10 cellular contexts compared by ENCODE assay signal in the genomic region with DNA sequence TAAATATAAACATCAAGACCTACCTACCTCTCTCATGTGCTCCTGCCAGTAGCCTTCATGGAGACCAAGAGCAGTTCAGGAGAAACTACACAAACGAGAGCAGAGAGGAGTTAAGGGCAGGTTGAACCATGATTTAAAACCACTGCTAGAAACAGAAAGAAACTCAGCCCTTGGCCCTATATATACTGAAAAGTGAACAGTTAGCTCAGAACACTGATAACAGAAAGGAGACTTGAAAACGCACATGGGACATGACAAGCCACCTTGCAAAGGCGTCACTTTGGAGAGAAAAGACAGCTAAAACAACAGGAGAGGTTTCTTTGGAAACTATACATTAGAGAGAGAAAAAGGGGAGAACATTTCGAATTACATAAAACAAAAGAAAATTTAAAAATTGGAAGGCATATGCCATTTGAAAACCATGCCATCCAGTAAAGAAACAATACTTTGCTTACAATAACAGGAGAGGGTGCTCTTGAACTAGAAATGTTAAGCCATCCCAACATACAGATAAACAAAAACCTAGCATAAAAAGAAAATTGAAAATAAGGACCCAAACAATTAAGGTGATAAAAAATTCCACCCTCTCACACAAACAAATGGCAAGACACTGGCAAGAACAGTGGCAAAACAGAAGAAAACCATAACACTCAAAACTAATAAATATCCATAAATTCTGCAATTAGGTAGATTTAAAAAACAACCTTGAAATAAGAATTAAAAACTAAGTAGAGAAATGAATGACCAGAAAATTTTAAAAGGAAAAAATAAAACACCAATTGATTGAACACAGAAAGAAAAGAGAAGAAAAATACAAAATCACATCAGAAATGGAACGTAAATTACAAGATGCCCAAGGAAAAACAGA.
DNase-seq lines count a peak whose midpoint lies in the region; ATAC-seq and TF ChIP-seq lines count a peak whose summit lies in the region.
"Had no signal": no experiment of that assay in that cellular context is flagged by ENCODE, and none has a peak within 500 bp of the region (broad histone marks: within the 10 kb centered on the region; RNA-seq: fewer than 3 reads in every experiment).

No MANE protein-coding gene starts in this region.

- TF ChIP-seq CTCF in GM23338 (conservative IDR thresholded peaks at IDR 0.05; ENCODE audit: low read depth in 2 of 2), result peak in 1 of 2 experiments; percentile 47; a peak in 3 of 4 replicates
- peak; percentile 17; the same call in 1 of the 2 replicates for TF ChIP-seq CTCF in LNCaP clone FGC (IDR thresholded peaks at IDR 0.05; ENCODE audit: control insufficient read depth, extremely low read depth, insufficient read depth)
- TF ChIP-seq CTCF in fibroblast of the aortic adventitia (IDR thresholded peaks at IDR 0.05; ENCODE audit: insufficient read depth, low read length), result peak; percentile 22
- no peak for TF ChIP-seq CTCF in vagina (IDR thresholded peaks at IDR 0.05)

- intact Hi-C loops in vagina (cut with DNase I), result no loop called here

- no peaks in the 10 kb centered on the region for H3K9me3 ChIP-seq in vagina

- H2AFZ ChIP-seq in GM23338, result no peak overlapping the region

- no peaks in the 10 kb centered on the region for H3K36me3 ChIP-seq in GM23338 (ENCODE audit: insufficient read depth)
- no peaks in the 10 kb centered on the region for H3K36me3 ChIP-seq in vagina

- peak; percentile 22 for DNase-seq in ELR (ENCODE audit: low read depth)
- DNase-seq in GM23338 (ENCODE audit: low spot score), result peak; percentile 5
- no peak for DNase-seq in LNCaP clone FGC (ENCODE audit: low read depth)
- peak; percentile 48 for DNase-seq in fibroblast of the aortic adventitia (ENCODE audit: low read depth)
- no peak for DNase-seq in vagina (ENCODE audit: extremely low spot score in 2 of 2)
- no peak for DNase-seq in HK-2 (ENCODE audit: unreplicated experiment)
- DNase-seq in DMS79 treated with DMSO at 0.1 percent for 48 hours (lab: John Stamatoyannopoulos, UW), result no peak
- DNase-seq: activated CD4-positive, alpha-beta memory T cell treated with anti-CD3 and anti-CD28 coated beads, Interleukin-2, amount 10 ng/mL, durations not matched to agents 7 days and 5 days; KG1 had no signal

- no peaks in the 10 kb centered on the region for H3K36me3 Mint-ChIP-seq in GM23338 (ENCODE audit: low read depth)

- peaks cover 3% of the 10 kb centered on the region; the same call in 2 of the 3 replicates for H3K4me1 Mint-ChIP-seq in GM23338
- H3K4me1 Mint-ChIP-seq: activated CD4-positive, alpha-beta memory T cell treated with anti-CD3 and anti-CD28 coated beads, Interleukin-2, amount 10 ng/mL, durations not matched to agents 7 days and 5 days had no signal

- no peaks in the 10 kb centered on the region for H3F3A ChIP-seq in GM23338 (replicated peaks; ENCODE audit: low read depth)

- no peak for TF ChIP-seq POLR2A in vagina (IDR thresholded peaks at IDR 0.05)

- H3K9me3 Mint-ChIP-seq in GM23338, result no peaks in the 10 kb centered on the region

- H3K27me3 Mint-ChIP-seq in GM23338 (ENCODE audit: insufficient read depth, low read depth, poor library complexity), result no peaks in the 10 kb centered on the region
- H3K27me3 Mint-ChIP-seq: activated CD4-positive, alpha-beta memory T cell treated with anti-CD3 and anti-CD28 coated beads, Interleukin-2, amount 10 ng/mL, durations not matched to agents 7 days and 5 days had no signal

- H3K4me1 ChIP-seq in GM23338 (ENCODE audit: insufficient read depth) (peaks cover 8% of the 10 kb centered on the region; the same call in 1 of the 2 replicates), vagina (no peaks in the 10 kb centered on the region)

- H3K4me3 ChIP-seq in GM23338 (no peak overlapping the region), LNCaP clone FGC (ENCODE audit: low read depth, low read length) (no peak overlapping the region), fibroblast of the aortic adventitia (ENCODE audit: low read depth, low read length) (no peak overlapping the region), vagina (no peak overlapping the region)

- no peak overlapping the region for H3K27ac Mint-ChIP-seq in GM23338
- H3K27ac Mint-ChIP-seq: activated CD4-positive, alpha-beta memory T cell treated with anti-CD3 and anti-CD28 coated beads, Interleukin-2, amount 10 ng/mL, durations not matched to agents 7 days and 5 days had no signal

- H3K27ac ChIP-seq in GM23338 (ENCODE audit: low read depth), result no peak overlapping the region
- H3K27ac ChIP-seq in vagina, result no peak overlapping the region

- no peaks in the 10 kb centered on the region for H3K9me2 ChIP-seq in GM23338 (ENCODE audit: insufficient read depth)

- H3K27me3 ChIP-seq in GM23338 (ENCODE audit: insufficient read depth) (no peaks in the 10 kb centered on the region), vagina (no peaks in the 10 kb centered on the region)

- H4K20me1 ChIP-seq in GM23338 (replicated peaks; ENCODE audit: insufficient read depth), result no peaks in the 10 kb centered on the region

- H3K4me3 Mint-ChIP-seq in GM23338, result no peak overlapping the region
- H3K4me3 Mint-ChIP-seq: activated CD4-positive, alpha-beta memory T cell treated with anti-CD3 and anti-CD28 coated beads, Interleukin-2, amount 10 ng/mL, durations not matched to agents 7 days and 5 days had no signal

- no peak overlapping the region for H3K4me2 ChIP-seq in GM23338

- ATAC-seq in GM23338 (no peak), GM19467 (IDR thresholded peaks at IDR 0.05; ENCODE audit: unreplicated experiment) (no peak)

- H3K79me2 ChIP-seq in GM23338 (replicated peaks; ENCODE audit: insufficient read depth), result no peaks in the 10 kb centered on the region

TF ChIP-seq in GM23338, 12 proteins besides CTCF, POLR2A, EP300 and RAD21 (continues in another document):
- TF ChIP-seq JUNB (IDR thresholded peaks at IDR 0.05; ENCODE audit: unreplicated experiment) (no peak), EZH2phosphoT487 (IDR thresholded peaks at IDR 0.05; ENCODE audit: unreplicated experiment) (no peak), POLR2AphosphoS5 (IDR thresholded peaks at IDR 0.05; ENCODE audit: low read depth) (no peak), CREB1 (CRISPR knock-in tag; IDR thresholded peaks at IDR 0.05; ENCODE audit: low read depth) (no peak), ETS1 (IDR thresholded peaks at IDR 0.05) (no peak), NANOG (IDR thresholded peaks at IDR 0.05; ENCODE audit: borderline replicate concordance) (no peak)

Comparison
In these comparisons a context has a peak if more than half of its experiments do, and no peak if none do; other contexts are left out.
1. DNase-seq: peak in ELR (single experiment), GM23338 (single experiment) and fibroblast of the aortic adventitia (single experiment); none in LNCaP clone FGC (single experiment), vagina (0 of 2), HK-2 (single experiment) and DMS79 treated with DMSO at 0.1 percent for 48 hours (single experiment).
2. CTCF ChIP-seq: peak in LNCaP clone FGC (single experiment) and fibroblast of the aortic adventitia (single experiment); none in vagina (0 of 3).